ENCODE assay signal across 1 cellular context in the genomic region with DNA sequence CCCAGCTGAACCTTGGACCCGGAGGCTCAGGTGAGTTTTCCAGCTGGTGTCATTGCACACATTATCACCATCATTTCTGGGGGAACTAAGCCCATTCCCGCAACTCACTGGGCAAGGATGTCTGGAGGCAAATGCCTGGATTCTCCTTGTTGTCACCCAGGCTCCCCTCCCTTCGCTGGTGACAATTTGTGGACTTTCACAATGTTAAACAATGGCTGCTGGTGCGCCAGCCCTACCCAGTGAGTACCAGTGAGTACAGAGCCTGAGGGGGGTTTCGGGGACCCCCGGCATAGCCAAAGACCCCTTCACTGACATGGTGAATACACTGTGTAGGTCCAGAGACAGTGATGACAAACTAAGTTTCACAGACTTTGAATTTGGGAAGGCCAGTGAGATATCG.
TF ChIP-seq lines count a peak whose summit lies in the region.

No MANE protein-coding gene starts in this region.

TF ChIP-seq in GM12878, 131 proteins besides CTCF, POLR2A, EP300 and RAD21 (continued from another document):
- TF ChIP-seq, protein P1, sequence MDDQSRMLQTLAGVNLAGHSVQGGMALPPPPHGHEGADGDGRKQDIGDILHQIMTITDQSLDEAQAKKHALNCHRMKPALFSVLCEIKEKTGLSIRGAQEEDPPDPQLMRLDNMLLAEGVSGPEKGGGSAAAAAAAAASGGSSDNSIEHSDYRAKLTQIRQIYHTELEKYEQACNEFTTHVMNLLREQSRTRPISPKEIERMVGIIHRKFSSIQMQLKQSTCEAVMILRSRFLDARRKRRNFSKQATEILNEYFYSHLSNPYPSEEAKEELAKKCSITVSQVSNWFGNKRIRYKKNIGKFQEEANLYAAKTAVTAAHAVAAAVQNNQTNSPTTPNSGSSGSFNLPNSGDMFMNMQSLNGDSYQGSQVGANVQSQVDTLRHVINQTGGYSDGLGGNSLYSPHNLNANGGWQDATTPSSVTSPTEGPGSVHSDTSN (IDR thresholded peaks at IDR 0.05; ENCODE audit: insufficient replicate concordance, low read depth, low read length) = no peak
- no peak for TF ChIP-seq BMI1 (IDR thresholded peaks at IDR 0.05; ENCODE audit: borderline replicate concordance)
- TF ChIP-seq ZBTB11 (CRISPR knock-in tag; IDR thresholded peaks at IDR 0.05) = no peak
- no peak for TF ChIP-seq EED (IDR thresholded peaks at IDR 0.05; ENCODE audit: low read depth)
- TF ChIP-seq RFX5 (IDR thresholded peaks at IDR 0.05; ENCODE audit: low read depth, low read length) = no peak
- TF ChIP-seq CHD1 (IDR thresholded peaks at IDR 0.05; ENCODE audit: low read depth, low read length) = no peak
- no peak for TF ChIP-seq SREBF2 (IDR thresholded peaks at IDR 0.05; ENCODE audit: low read length)
- TF ChIP-seq RBBP5 (conservative IDR thresholded peaks at IDR 0.05) = no peak
- TF ChIP-seq, protein P2, sequence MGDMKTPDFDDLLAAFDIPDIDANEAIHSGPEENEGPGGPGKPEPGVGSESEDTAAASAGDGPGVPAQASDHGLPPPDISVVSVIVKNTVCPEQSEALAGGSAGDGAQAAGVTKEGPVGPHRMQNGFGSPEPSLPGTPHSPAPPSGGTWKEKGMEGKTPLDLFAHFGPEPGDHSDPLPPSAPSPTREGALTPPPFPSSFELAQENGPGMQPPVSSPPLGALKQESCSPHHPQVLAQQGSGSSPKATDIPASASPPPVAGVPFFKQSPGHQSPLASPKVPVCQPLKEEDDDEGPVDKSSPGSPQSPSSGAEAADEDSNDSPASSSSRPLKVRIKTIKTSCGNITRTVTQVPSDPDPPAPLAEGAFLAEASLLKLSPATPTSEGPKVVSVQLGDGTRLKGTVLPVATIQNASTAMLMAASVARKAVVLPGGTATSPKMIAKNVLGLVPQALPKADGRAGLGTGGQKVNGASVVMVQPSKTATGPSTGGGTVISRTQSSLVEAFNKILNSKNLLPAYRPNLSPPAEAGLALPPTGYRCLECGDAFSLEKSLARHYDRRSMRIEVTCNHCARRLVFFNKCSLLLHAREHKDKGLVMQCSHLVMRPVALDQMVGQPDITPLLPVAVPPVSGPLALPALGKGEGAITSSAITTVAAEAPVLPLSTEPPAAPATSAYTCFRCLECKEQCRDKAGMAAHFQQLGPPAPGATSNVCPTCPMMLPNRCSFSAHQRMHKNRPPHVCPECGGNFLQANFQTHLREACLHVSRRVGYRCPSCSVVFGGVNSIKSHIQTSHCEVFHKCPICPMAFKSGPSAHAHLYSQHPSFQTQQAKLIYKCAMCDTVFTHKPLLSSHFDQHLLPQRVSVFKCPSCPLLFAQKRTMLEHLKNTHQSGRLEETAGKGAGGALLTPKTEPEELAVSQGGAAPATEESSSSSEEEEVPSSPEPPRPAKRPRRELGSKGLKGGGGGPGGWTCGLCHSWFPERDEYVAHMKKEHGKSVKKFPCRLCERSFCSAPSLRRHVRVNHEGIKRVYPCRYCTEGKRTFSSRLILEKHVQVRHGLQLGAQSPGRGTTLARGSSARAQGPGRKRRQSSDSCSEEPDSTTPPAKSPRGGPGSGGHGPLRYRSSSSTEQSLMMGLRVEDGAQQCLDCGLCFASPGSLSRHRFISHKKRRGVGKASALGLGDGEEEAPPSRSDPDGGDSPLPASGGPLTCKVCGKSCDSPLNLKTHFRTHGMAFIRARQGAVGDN (IDR thresholded peaks at IDR 0.05) = no peak
- no peak for TF ChIP-seq MEF2B (IDR thresholded peaks at IDR 0.05; ENCODE audit: partially characterized antibody, poor library complexity, severe bottlenecking)
- no peak for TF ChIP-seq ASH2L (IDR thresholded peaks at IDR 0.05; ENCODE audit: borderline replicate concordance, low read depth)
- TF ChIP-seq PML (IDR thresholded peaks at IDR 0.05; ENCODE audit: low read length) = no peak
